ENCODE assay signal across 21 cellular contexts in genomic region chr18:60984496-60984895, GRCh38.
DNase-seq lines count a peak whose midpoint lies in the region; ATAC-seq, FAIRE-seq and TF ChIP-seq lines count a peak whose summit lies in the region.
"Had no signal": no experiment of that assay in that cellular context is flagged by ENCODE, and none has a peak within 500 bp of the region (broad histone marks: within the 10 kb centered on the region; RNA-seq: fewer than 3 reads in every experiment).

No MANE protein-coding gene starts in this region.

- H3K27me3 Mint-ChIP-seq in astrocyte (ENCODE audit: low read depth, unreplicated experiment), result no peaks in the 10 kb centered on the region
- H3K27me3 Mint-ChIP-seq: activated CD8-positive, alpha-beta T cell treated with anti-CD3 and anti-CD28 coated beads for 36 hours; activated naive CD8-positive, alpha-beta T cell; CD4-positive, CD25-positive, alpha-beta regulatory T cell had no signal

- no peak overlapping the region for H2BK12ac ChIP-seq in neuronal stem cell (ENCODE audit: low read length)

- no peak overlapping the region for H2AK5ac ChIP-seq in neuronal stem cell (ENCODE audit: low read depth, low read length)

- H3K9me3 Mint-ChIP-seq in astrocyte (ENCODE audit: unreplicated experiment), result peaks cover 3% of the 10 kb centered on the region

- H2AFZ ChIP-seq in astrocyte (ENCODE audit: low read depth, low read length) (no peak overlapping the region), neuronal stem cell (ENCODE audit: low read length) (no peak overlapping the region)

- H3K36me3 ChIP-seq in astrocyte (ENCODE audit: insufficient read depth, low read length), result no peaks in the 10 kb centered on the region
- no peaks in the 10 kb centered on the region for H3K36me3 ChIP-seq in neuronal stem cell (replicated peaks in 1 of 2; ENCODE audit: control insufficient read depth in 2 of 2, insufficient read depth in 2 of 2, low read length in 2 of 2)

- H3K4me2 ChIP-seq in astrocyte (ENCODE audit: low read length) (peak overlapping the region; percentile 50), neuronal stem cell (ENCODE audit: insufficient read depth, low read length, poor library complexity, severe bottlenecking) (no peak overlapping the region)

- H4K91ac ChIP-seq in neuronal stem cell (ENCODE audit: low read depth, low read length, poor library complexity), result no peak overlapping the region

- no peak for FAIRE-seq in astrocyte (lab: Jason Lieb, UNC)

- H3K9me3 ChIP-seq in astrocyte (ENCODE audit: insufficient read depth, low read depth, low read length) (no peaks in the 10 kb centered on the region), neuronal stem cell (replicated peaks in 1 of 2; ENCODE audit: control insufficient read depth in 2 of 2, insufficient read depth in 1 of 2, low read depth in 1 of 2, low read length in 2 of 2) (no peaks in the 10 kb centered on the region)
- H3K9me3 ChIP-seq: testis had no signal

- H3K27ac Mint-ChIP-seq in astrocyte (ENCODE audit: unreplicated experiment), result no peak overlapping the region
- H3K27ac Mint-ChIP-seq: activated CD8-positive, alpha-beta T cell treated with anti-CD3 and anti-CD28 coated beads for 36 hours; activated naive CD8-positive, alpha-beta T cell; CD4-positive, CD25-positive, alpha-beta regulatory T cell; H9 had no signal

- no peaks in the 10 kb centered on the region for H3K36me3 Mint-ChIP-seq in astrocyte (ENCODE audit: low read depth, unreplicated experiment)
- H3K36me3 Mint-ChIP-seq: activated naive CD8-positive, alpha-beta T cell; CD4-positive, CD25-positive, alpha-beta regulatory T cell had no signal

- intact Hi-C loops in Right ventricle myocardium superior (cut with DNase I), result no loop called here

- no peak for ATAC-seq in Right ventricle myocardium superior (ENCODE audit: poor library complexity)
- ATAC-seq in HG03175 (IDR thresholded peaks at IDR 0.05; ENCODE audit: unreplicated experiment), result no peak
- ATAC-seq: activated CD8-positive, alpha-beta T cell treated with anti-CD3 and anti-CD28 coated beads for 36 hours had no signal

- no peak overlapping the region for H3K4ac ChIP-seq in neuronal stem cell (ENCODE audit: low read length)

- H3K79me1 ChIP-seq in neuronal stem cell (ENCODE audit: low read depth, low read length), result no peaks in the 10 kb centered on the region

- no peak overlapping the region for H3K18ac ChIP-seq in neuronal stem cell (ENCODE audit: low read length)

- no peak overlapping the region for H2BK5ac ChIP-seq in neuronal stem cell (ENCODE audit: low read length)

- no peaks in the 10 kb centered on the region for H4K20me1 ChIP-seq in astrocyte (ENCODE audit: insufficient read depth, low read length)

- H2BK120ac ChIP-seq in neuronal stem cell (ENCODE audit: low read depth, low read length), result no peak overlapping the region

- H3K4me1 ChIP-seq in astrocyte (ENCODE audit: insufficient read depth, low read length) (peaks cover 8% of the 10 kb centered on the region), neuronal stem cell (ENCODE audit: control insufficient read depth in 2 of 2, insufficient read depth in 1 of 2, low read depth in 1 of 2, low read length in 2 of 2) (no peaks in the 10 kb centered on the region)
- H3K4me1 ChIP-seq: testis had no signal

- TF ChIP-seq CTCF in astrocyte (IDR thresholded peaks at IDR 0.05; ENCODE audit: insufficient read depth, low read depth, low read length), result no peak

- H3K4me3 ChIP-seq in astrocyte (ENCODE audit: insufficient read depth, low read depth, low read length) (no peak overlapping the region), neuronal stem cell (ENCODE audit: low read length in 2 of 2) (no peak overlapping the region)
- H3K4me3 ChIP-seq: testis had no signal

- WGBS in neuronal stem cell (ENCODE audit: extremely low coverage in 2 of 2, insufficient read length in 2 of 2, insufficient replicate concordance in 1 of 2), 2 donors, result no CpG with 5 or more reads among the region's 4 CpGs

- H3K79me2 ChIP-seq in astrocyte (ENCODE audit: insufficient read depth, low read length), result no peaks in the 10 kb centered on the region

- H4K8ac ChIP-seq in neuronal stem cell (ENCODE audit: low read depth, low read length), result no peak overlapping the region

- H3K23ac ChIP-seq in neuronal stem cell (ENCODE audit: low read depth, low read length, poor library complexity), result no peak overlapping the region

- H2BK15ac ChIP-seq in neuronal stem cell (ENCODE audit: low read length), result no peak overlapping the region

- H3K27ac ChIP-seq in astrocyte (ENCODE audit: low read depth, low read length) (no peak overlapping the region), neuronal stem cell (replicated peaks; ENCODE audit: low read length) (no peak overlapping the region)
- H3K27ac ChIP-seq: RWPE1, testis had no signal

- peaks cover 3% of the 10 kb centered on the region for H3K4me1 Mint-ChIP-seq in astrocyte (ENCODE audit: low read depth, unreplicated experiment)
- H3K4me1 Mint-ChIP-seq: CD4-positive, CD25-positive, alpha-beta regulatory T cell had no signal

- H3K4me3 Mint-ChIP-seq in astrocyte (ENCODE audit: unreplicated experiment), result no peak overlapping the region
- H3K4me3 Mint-ChIP-seq: activated CD8-positive, alpha-beta T cell treated with anti-CD3 and anti-CD28 coated beads for 36 hours; activated naive CD8-positive, alpha-beta T cell; CD4-positive, CD25-positive, alpha-beta regulatory T cell; H9 had no signal

- H3K27me3 ChIP-seq in astrocyte (ENCODE audit: insufficient read depth, low read length) (no peaks in the 10 kb centered on the region), neuronal stem cell (ENCODE audit: control insufficient read depth in 3 of 3, insufficient read depth in 3 of 3, low read depth in 1 of 3, low read length in 3 of 3) (no peaks in the 10 kb centered on the region)
- H3K27me3 ChIP-seq: testis had no signal

- DNase-seq in HCEC 1CT (peak; percentile 83), astrocyte (ENCODE audit: low read depth) (peak; percentile 98), fibroblast of the conjunctiva (ENCODE audit: low read depth) (peak; percentile 57), NCI-H2081 (lab: John Stamatoyannopoulos, UW) (no peak), neuronal stem cell (ENCODE audit: low spot score) (no peak), Right ventricle myocardium superior (no peak)
- DNase-seq: activated CD8-positive, alpha-beta T cell treated with anti-CD3 and anti-CD28 coated beads for 36 hours; activated T-cell treated with anti-CD3 and anti-CD28 coated beads, Interleukin-2, amount 50 U/mL, for 48 hours; CD4-positive, CD25-positive, alpha-beta regulatory T cell; DMS79 treated with DMSO at 0.1 percent for 48 hours; effector memory CD4-positive, alpha-beta T cell; foreskin melanocyte; H9; NCI-H1436 treated with DMSO at 0.1 percent for 48 hours; NCI-H2227 treated with DMSO at 0.1 percent for 48 hours; stimulated activated CD4-positive, alpha-beta T cell treated with anti-CD3 and anti-CD28 coated beads, Interleukin-4, amount 100 ng/mL, for 4 hours; stimulated activated CD8-positive, alpha-beta memory T cell treated with anti-CD3 and anti-CD28 coated beads, Interleukin-4, amount 100 ng/mL, for 48 hours; testis had no signal

- H3K9ac ChIP-seq in astrocyte (ENCODE audit: low read length) (no peak overlapping the region), neuronal stem cell (ENCODE audit: low read depth, low read length, poor library complexity) (no peak overlapping the region)

- no peak overlapping the region for H3K14ac ChIP-seq in neuronal stem cell (ENCODE audit: low read length)

Comparison
In these comparisons a context has a peak if more than half of its experiments do, and no peak if none do; other contexts are left out.
1. DNase-seq: peak in HCEC 1CT (single experiment), astrocyte (single experiment) and fibroblast of the conjunctiva (single experiment); none in NCI-H2081 (0 of 2), neuronal stem cell (single experiment) and Right ventricle myocardium superior (single experiment).